In genomic region chr1:66371233-66372005, GRCh38 we compare ENCODE assay signal across 8 cellular contexts.
DNase-seq lines count a peak whose midpoint lies in the region; ATAC-seq and TF ChIP-seq lines count a peak whose summit lies in the region.

No MANE protein-coding gene starts in this region.

- DNase-seq in stimulated activated CD4-positive, alpha-beta T cell treated with anti-CD3 and anti-CD28 coated beads, Interleukin-2, amount 100 ng/mL, for 24 hours, result peak; percentile 21 to 35
- DNase-seq in stimulated activated CD4-positive, alpha-beta T cell treated with anti-CD3 and anti-CD28 coated beads, Interleukin-4, amount 100 ng/mL, for 4 hours, result no peak
- peak in 2 of 3 donors; percentile 71 to 75 for DNase-seq in Peyer's patch
- DNase-seq in foreskin fibroblast, result peak; percentile 74 to 83
- DNase-seq in substantia nigra (lab: John Stamatoyannopoulos, UW), result peak in 1 of 49 donors; percentile 37
- no peak for DNase-seq in foreskin keratinocyte
- DNase-seq in NCI-H2171 treated with DMSO at 0.1 percent for 48 hours (lab: John Stamatoyannopoulos, UW), result no peak
- DNase-seq in NCI-H1105 treated with DMSO at 0.1 percent for 48 hours (lab: John Stamatoyannopoulos, UW), result no peak

- H3K4me1 ChIP-seq in Peyer's patch, result peaks cover 0 to 27% (median 9%) of the 10 kb centered on the region in 4 donors
- no peaks in the 10 kb centered on the region for H3K4me1 ChIP-seq in foreskin keratinocyte

- H3K4me3 ChIP-seq in Peyer's patch (no peak overlapping the region), foreskin fibroblast (ENCODE audit: low read depth in 1 of 2, low read length in 2 of 2) (no peak overlapping the region)

- no peak for TF ChIP-seq POLR2A in Peyer's patch (IDR thresholded peaks at IDR 0.05)

- H3K27ac ChIP-seq in Peyer's patch, result peak overlapping the region; percentile 49 to 77 (median 60)
- peak overlapping the region; percentile 79 for H3K27ac ChIP-seq in substantia nigra (ENCODE audit: low read depth, low read length, poor library complexity, severe bottlenecking)
- no peak overlapping the region for H3K27ac ChIP-seq in foreskin keratinocyte

- no peak for ATAC-seq in foreskin keratinocyte

- no peak for TF ChIP-seq CTCF in Peyer's patch (IDR thresholded peaks at IDR 0.05)
- TF ChIP-seq CTCF in foreskin fibroblast (IDR thresholded peaks at IDR 0.05; ENCODE audit: low read depth, low read length), result no peak
- TF ChIP-seq CTCF in foreskin keratinocyte (conservative IDR thresholded peaks at IDR 0.05), result no peak

- no peaks in the 10 kb centered on the region for H3K27me3 ChIP-seq in Peyer's patch
- H3K27me3 ChIP-seq in foreskin keratinocyte, result no peaks in the 10 kb centered on the region

- H3K9me3 ChIP-seq in Peyer's patch, result no peaks in the 10 kb centered on the region

- peaks cover 0 to 15% (median 0%) of the 10 kb centered on the region in 3 donors for H3K36me3 ChIP-seq in Peyer's patch

Comparison
In these comparisons a context has a peak if more than half of its experiments do, and no peak if none do; other contexts are left out.
1. DNase-seq: peak in stimulated activated CD4-positive, alpha-beta T cell treated with anti-CD3 and anti-CD28 coated beads, Interleukin-2, amount 100 ng/mL, for 24 hours (2 of 2), Peyer's patch (2 of 3) and foreskin fibroblast (2 of 2); none in stimulated activated CD4-positive, alpha-beta T cell treated with anti-CD3 and anti-CD28 coated beads, Interleukin-4, amount 100 ng/mL, for 4 hours (0 of 2), foreskin keratinocyte (0 of 2), NCI-H2171 treated with DMSO at 0.1 percent for 48 hours (single experiment) and NCI-H1105 treated with DMSO at 0.1 percent for 48 hours (single experiment).